9 cellular contexts compared by ENCODE assay signal in the genomic region with DNA sequence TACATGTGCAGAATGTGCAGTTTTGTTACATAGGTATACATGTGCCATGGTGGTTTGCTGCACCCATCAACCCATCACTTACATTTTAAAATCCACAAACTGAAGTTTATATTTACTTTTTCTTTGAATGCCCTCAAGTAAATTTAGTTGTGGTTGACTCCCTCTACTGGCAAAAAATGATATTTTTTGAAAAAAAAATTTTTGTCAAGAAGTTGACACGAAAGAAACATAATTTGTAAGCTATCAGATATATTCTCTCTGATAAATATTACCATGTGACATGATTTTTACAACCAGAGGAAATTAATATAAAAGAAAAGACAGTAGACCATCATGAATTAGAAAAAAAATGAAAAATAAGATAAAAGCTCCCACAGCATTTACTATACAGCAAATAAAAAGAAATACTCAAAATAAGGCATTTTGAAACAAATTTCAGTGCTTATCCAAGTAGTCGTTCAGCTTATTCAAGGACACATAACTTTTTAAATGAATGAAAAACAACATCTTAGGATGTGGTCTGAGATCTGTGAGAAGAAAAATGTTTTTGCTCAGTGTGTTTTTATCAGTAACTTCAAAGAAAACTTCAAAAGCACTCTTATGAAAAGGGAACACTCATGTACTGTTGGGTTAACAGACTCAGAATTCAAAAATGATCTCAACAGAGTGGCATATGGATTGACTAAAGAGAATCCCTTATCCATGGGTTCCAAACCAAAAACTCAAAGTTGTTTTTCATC. TPM values are rescaled to one million over a fixed set of nuclear protein-coding genes. Genes with fewer than 3 reads are reported as not detected.
DNase-seq lines count a peak whose midpoint lies in the region; ATAC-seq, FAIRE-seq and TF ChIP-seq lines count a peak whose summit lies in the region.
"Had no signal": no experiment of that assay in that cellular context is flagged by ENCODE, and none has a peak within 500 bp of the region (broad histone marks: within the 10 kb centered on the region; RNA-seq: fewer than 3 reads in every experiment).

No MANE protein-coding gene starts in this region.

- no peaks in the 10 kb centered on the region for H3K36me3 Mint-ChIP-seq in activated naive CD4-positive, alpha-beta T cell treated with anti-CD3 and anti-CD28 coated beads for 36 hours (ENCODE audit: low read depth)

- intact Hi-C loops in activated naive CD4-positive, alpha-beta T cell treated with anti-CD3 and anti-CD28 coated beads for 36 hours (cut with micrococcal nuclease): loop anchor here (1.0 to 5.0 kb wide), 5 partner anchors 360 to 577 kb away; a partner anchor contains a TSS

- no peaks in the 10 kb centered on the region for H3K9me3 Mint-ChIP-seq in activated naive CD4-positive, alpha-beta T cell treated with anti-CD3 and anti-CD28 coated beads for 36 hours
- H3K9me3 Mint-ChIP-seq: effector memory CD8-positive, alpha-beta T cell had no signal

- CTCF ChIA-PET in activated naive CD4-positive, alpha-beta T cell treated with anti-CD3 and anti-CD28 coated beads for 36 hours (lab: Charles Lee): interaction anchor here (0.6 to 3.8 kb wide), 24 partner anchors 9 to 1253 kb away, joined by 3 to 20 read pairs (median 3); no protein-coding TSS in a partner anchor

- no peaks in the 10 kb centered on the region for H3K27me3 ChIP-seq in bronchial epithelial cell (ENCODE audit: control insufficient read depth, insufficient read depth, low read length)

- H3K4me3 ChIP-seq in NB4 (ENCODE audit: low read depth, low read length) (no peak overlapping the region), bronchial epithelial cell (ENCODE audit: low read depth, low read length) (no peak overlapping the region), retinal pigment epithelial cell (ENCODE audit: low read length) (no peak overlapping the region)

- no peak for ATAC-seq in HG03457 (IDR thresholded peaks at IDR 0.05; ENCODE audit: unreplicated experiment)
- no peak for ATAC-seq in HG03025 (IDR thresholded peaks at IDR 0.05; ENCODE audit: low FRiP score, unreplicated experiment)
- ATAC-seq: effector memory CD8-positive, alpha-beta T cell had no signal

- TF ChIP-seq POLR2A in NB4 (IDR thresholded peaks at IDR 0.05; ENCODE audit: extremely low read depth, insufficient read length): no peak

- H3K27ac Mint-ChIP-seq in activated naive CD4-positive, alpha-beta T cell treated with anti-CD3 and anti-CD28 coated beads for 36 hours: peak overlapping the region; percentile 7
- H3K27ac Mint-ChIP-seq: effector memory CD8-positive, alpha-beta T cell had no signal

- no peak for FAIRE-seq in bronchial epithelial cell (lab: Jason Lieb, UNC)

- TF ChIP-seq CTCF in NB4 (IDR thresholded peaks at IDR 0.05; ENCODE audit: low read depth, low read length): peak; percentile 6
- peak; percentile 17 for TF ChIP-seq CTCF in bronchial epithelial cell (IDR thresholded peaks at IDR 0.05; ENCODE audit: insufficient read depth, low read length, severe bottlenecking)
- peak; percentile 41 for TF ChIP-seq CTCF in retinal pigment epithelial cell (conservative IDR thresholded peaks at IDR 0.05; ENCODE audit: low read depth, low read length)

- no peaks in the 10 kb centered on the region for H3K27me3 Mint-ChIP-seq in activated naive CD4-positive, alpha-beta T cell treated with anti-CD3 and anti-CD28 coated beads for 36 hours (ENCODE audit: low read depth)

- no peaks in the 10 kb centered on the region for H3K36me3 ChIP-seq in bronchial epithelial cell (ENCODE audit: control insufficient read depth, insufficient read depth, low read length)

- DNase-seq in activated naive CD4-positive, alpha-beta T cell treated with anti-CD3 and anti-CD28 coated beads for 36 hours: no peak
- no peak for DNase-seq in activated naive CD4-positive, alpha-beta T cell (lab: John Stamatoyannopoulos, UW)
- peak; percentile 35 for DNase-seq in NB4 (ENCODE audit: low read depth)
- peak; percentile 35 for DNase-seq in bronchial epithelial cell (ENCODE audit: low read depth)
- no peak for DNase-seq in retinal pigment epithelial cell (ENCODE audit: low read depth)
- DNase-seq in hippocampal formation (lab: John Stamatoyannopoulos, UW): no peak
- DNase-seq: effector memory CD8-positive, alpha-beta T cell had no signal

- peak overlapping the region; percentile 32 for H3K4me3 Mint-ChIP-seq in activated naive CD4-positive, alpha-beta T cell treated with anti-CD3 and anti-CD28 coated beads for 36 hours
- H3K4me3 Mint-ChIP-seq: effector memory CD8-positive, alpha-beta T cell had no signal

- H3K4me1 Mint-ChIP-seq in activated naive CD4-positive, alpha-beta T cell treated with anti-CD3 and anti-CD28 coated beads for 36 hours (ENCODE audit: low read depth): peaks cover 33% of the 10 kb centered on the region

RNA-seq across cellular contexts. Expression of a gene that starts 30.0 kb away (rescaled TPM):
- 1 to 10 TPM; 1.2 to 2.2 TPM for total RNA-seq in activated naive CD4-positive, alpha-beta T cell treated with anti-CD3 and anti-CD28 coated beads for 36 hours
- total RNA-seq in bronchial epithelial cell: 3.9 and 28.0 TPM in 2 replicates

Comparison
In these comparisons a context has a peak if more than half of its experiments do, and no peak if none do; other contexts are left out.
1. DNase-seq: peak in NB4 (single experiment) and bronchial epithelial cell (single experiment); none in activated naive CD4-positive, alpha-beta T cell treated with anti-CD3 and anti-CD28 coated beads for 36 hours (single experiment), activated naive CD4-positive, alpha-beta T cell (0 of 4), retinal pigment epithelial cell (single experiment) and hippocampal formation (0 of 2).
2. Peak in every context shown above with its lines, with median percentiles within 50 percentile points of each other: CTCF ChIP-seq.